Comparison of ENCODE assay signal across 1 cellular context in genomic region chr11:123537726-123538125, GRCh38.
TF ChIP-seq lines count a peak whose summit lies in the region.

No MANE protein-coding gene starts in this region.

TF ChIP-seq in H1, 55 proteins besides CTCF, POLR2A, EP300 and RAD21 (continued from another document):
- no peak for TF ChIP-seq ATF2 (IDR thresholded peaks at IDR 0.05; ENCODE audit: low read length)
TF ChIP-seq in H1: peak in this region for 0.
